8 cellular contexts compared by ENCODE assay signal in the genomic region with DNA sequence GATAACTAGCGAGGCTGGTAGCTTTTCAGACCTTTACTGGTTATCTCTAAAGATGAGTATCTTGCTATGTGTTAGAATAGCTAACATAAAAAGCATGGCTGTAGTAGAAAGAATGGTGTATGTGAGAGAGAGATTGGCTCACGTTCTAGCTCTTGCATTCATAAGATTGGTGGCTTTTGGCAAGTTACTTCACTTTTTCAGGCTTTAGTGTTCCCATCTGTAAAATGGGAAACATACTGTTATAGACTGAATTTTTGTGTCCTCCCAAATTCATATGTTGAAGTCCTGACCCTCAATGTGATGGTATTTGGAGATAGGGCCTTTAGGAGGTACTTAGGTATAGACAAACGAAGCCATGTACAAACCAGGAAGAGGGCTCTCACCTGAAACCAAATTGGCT.
"Had no signal": no experiment of that assay in that cellular context is flagged by ENCODE, and none has a peak within 500 bp of the region (broad histone marks: within the 10 kb centered on the region; RNA-seq: fewer than 3 reads in every experiment).

No MANE protein-coding gene starts in this region.

- ATAC-seq: GM12878 had no signal

- FAIRE-seq: G401.6, GM12878, GM12891, GM12892, GM18507, GM19239 had no signal

- DNase-seq: GDM1, GF-D8 had no signal

- H3K4me3 ChIP-seq: GM12878 had no signal
